ENCODE assay signal across 15 cellular contexts in the genomic region with DNA sequence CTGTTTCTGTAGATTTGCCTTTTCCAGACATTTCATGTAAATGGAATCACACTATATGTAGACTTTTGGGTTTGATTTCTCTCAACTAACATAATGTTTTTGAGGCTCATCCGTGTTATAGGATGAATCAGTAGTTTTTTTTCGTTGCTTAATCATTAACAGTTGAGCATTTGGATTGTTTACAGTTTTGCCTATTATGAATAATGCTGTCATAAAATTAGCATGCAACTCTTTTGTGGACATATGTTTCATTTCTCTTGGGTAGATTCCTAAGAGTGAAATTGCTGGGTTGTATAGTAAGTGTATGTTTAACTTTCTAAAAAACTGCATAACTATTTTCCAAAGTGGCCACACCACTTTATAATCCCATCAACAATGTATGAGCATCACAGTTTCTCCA. TPM values are rescaled to one million over a fixed set of nuclear protein-coding genes. Genes with fewer than 3 reads are reported as not detected.
DNase-seq lines count a peak whose midpoint lies in the region; TF ChIP-seq lines count a peak whose summit lies in the region.
"Had no signal": no experiment of that assay in that cellular context is flagged by ENCODE, and none has a peak within 500 bp of the region (broad histone marks: within the 10 kb centered on the region; RNA-seq: fewer than 3 reads in every experiment).

No MANE protein-coding gene starts in this region.

- no peak overlapping the region for H3K4me3 ChIP-seq in SU-DHL-6 (ENCODE audit: insufficient read depth, low read length, poor library complexity, severe bottlenecking)
- no peak overlapping the region for H3K4me3 ChIP-seq in fibroblast of villous mesenchyme (ENCODE audit: low read depth, low read length)
- H3K4me3 ChIP-seq in dorsolateral prefrontal cortex = no peak overlapping the region
- H3K4me3 ChIP-seq: SJCRH30 had no signal

- H3K36me3 Mint-ChIP-seq in immature natural killer cell = peaks cover 0 to 12% (median 0%) of the 10 kb centered on the region in 3 donors

- H3K9me3 Mint-ChIP-seq in immature natural killer cell = peaks cover 0 to 2% (median 0%) of the 10 kb centered on the region in 6 donors

- H3K4me3 Mint-ChIP-seq in immature natural killer cell = no peak overlapping the region
- H3K4me3 Mint-ChIP-seq: CD4-positive, CD25-positive, alpha-beta regulatory T cell had no signal

- intact Hi-C loops in dorsolateral prefrontal cortex (cut with DNase I) = no loop called here

- 0 out of 2 replicates have a peak, but pooled peaks cover 8% of the 10 kb centered on the region for H4K20me1 ChIP-seq in SU-DHL-6 (ENCODE audit: low read depth, low read length)

- no peaks in the 10 kb centered on the region for H3K9me3 ChIP-seq in SU-DHL-6 (ENCODE audit: insufficient read depth, low read length)
- H3K9me3 ChIP-seq: SJCRH30 had no signal

- H3K27ac ChIP-seq in SU-DHL-6 (ENCODE audit: low read depth, low read length) = peak overlapping the region; percentile 12; the same call in 1 of the 2 replicates
- H3K27ac ChIP-seq in dorsolateral prefrontal cortex = no peak overlapping the region
- H3K27ac ChIP-seq: KMS-11, SJCRH30 had no signal

- TF ChIP-seq CTCF in SU-DHL-6 (IDR thresholded peaks at IDR 0.05; ENCODE audit: insufficient read depth, low read length, poor library complexity, severe bottlenecking) = no peak
- TF ChIP-seq CTCF in fibroblast of villous mesenchyme (IDR thresholded peaks at IDR 0.05; ENCODE audit: insufficient read depth, low read depth, low read length) = no peak
- no peak for TF ChIP-seq CTCF in dorsolateral prefrontal cortex (IDR thresholded peaks at IDR 0.05 in 54 of 56, conservative IDR thresholded peaks at IDR 0.05 in 2 of 56; ENCODE audit: low read depth in 1 of 56, partially characterized antibody in 56 of 56)

- H3K27ac Mint-ChIP-seq in immature natural killer cell = no peak overlapping the region
- H3K27ac Mint-ChIP-seq: CD4-positive, CD25-positive, alpha-beta regulatory T cell had no signal

- no peaks in the 10 kb centered on the region for H3K4me1 Mint-ChIP-seq in immature natural killer cell

- peaks cover 0 to 2% (median 0%) of the 10 kb centered on the region in 3 donors for H3K27me3 Mint-ChIP-seq in immature natural killer cell (ENCODE audit: low read depth in 3 of 3)
- H3K27me3 Mint-ChIP-seq: CD4-positive, CD25-positive, alpha-beta regulatory T cell had no signal

- H3K36me3 ChIP-seq in SU-DHL-6 (ENCODE audit: low read length) = peaks cover 18% of the 10 kb centered on the region
- H3K36me3 ChIP-seq: SJCRH30 had no signal

- DNase-seq in EL (peak; percentile 16), GM04504 (ENCODE audit: low read depth) (peak; percentile 40), fibroblast of villous mesenchyme (ENCODE audit: low read depth) (peak; percentile 40), dorsolateral prefrontal cortex (no peak), HuH-7 (ENCODE audit: low spot score) (no peak), immature natural killer cell (no peak)
- DNase-seq: CD4-positive, CD25-positive, alpha-beta regulatory T cell; NCI-H1105; NCI-H2029 treated with DMSO at 0.1 percent for 48 hours; NCI-H226; NCI-H510A treated with DMSO at 0.1 percent for 48 hours; NCI-H82; SJCRH30 had no signal

- H3F3A ChIP-seq in SU-DHL-6 (ENCODE audit: insufficient read depth) = peaks cover 41% of the 10 kb centered on the region

- no peaks in the 10 kb centered on the region for H3K27me3 ChIP-seq in SU-DHL-6 (ENCODE audit: low read length)
- no peaks in the 10 kb centered on the region for H3K27me3 ChIP-seq in dorsolateral prefrontal cortex
- H3K27me3 ChIP-seq: SJCRH30 had no signal

- H3K9me2 ChIP-seq in SU-DHL-6 (replicated peaks; ENCODE audit: insufficient read depth, low read length) = no peaks in the 10 kb centered on the region

- no peak overlapping the region for H3K9ac ChIP-seq in SU-DHL-6 (ENCODE audit: low read length)
- H3K9ac ChIP-seq: KMS-11 had no signal

- H3K4me2 ChIP-seq in SU-DHL-6 (ENCODE audit: low read depth, low read length, poor library complexity, severe bottlenecking) = no peak overlapping the region
- H3K4me2 ChIP-seq: KMS-11 had no signal

- peaks cover 63% of the 10 kb centered on the region for H3K79me2 ChIP-seq in SU-DHL-6 (ENCODE audit: insufficient read depth, low read length)

- H2AFZ ChIP-seq in SU-DHL-6 (ENCODE audit: low read depth, low read length, severe bottlenecking) = no peak overlapping the region

RNA-seq across cellular contexts. Expression of a gene that starts 7.7 kb away (rescaled TPM):
- total RNA-seq in fibroblast of villous mesenchyme (18.7 and 38.9 TPM in 2 replicates), dorsolateral prefrontal cortex (10 to 100 TPM; 36.7 to 99.9 (median 61.0) TPM)
- 10 to 100 TPM; 10.3 to 19.0 (median 11.2) TPM for polyA plus RNA-seq in immature natural killer cell

RNA-seq across cellular contexts. Expression of a gene that starts 28.5 kb away (rescaled TPM):
- total RNA-seq in fibroblast of villous mesenchyme (33.2 and 33.8 TPM in 2 replicates), dorsolateral prefrontal cortex (10 to 100 TPM in 110 of 120 experiments, 1 to 10 TPM in 10; 6.8 to 23.0 (median 14.4) TPM)
- polyA plus RNA-seq in immature natural killer cell = under 1 TPM in 1 of 3 donors, not detected in 2; 0.03 TPM

Comparison
In these comparisons a context has a peak if more than half of its experiments do, and no peak if none do; other contexts are left out.
1. DNase-seq: peak in EL (single experiment), GM04504 (single experiment) and fibroblast of villous mesenchyme (single experiment); none in dorsolateral prefrontal cortex (0 of 10), HuH-7 (single experiment) and immature natural killer cell (0 of 3).